Comparison of ENCODE assay signal across 8 cellular contexts in the genomic region with DNA sequence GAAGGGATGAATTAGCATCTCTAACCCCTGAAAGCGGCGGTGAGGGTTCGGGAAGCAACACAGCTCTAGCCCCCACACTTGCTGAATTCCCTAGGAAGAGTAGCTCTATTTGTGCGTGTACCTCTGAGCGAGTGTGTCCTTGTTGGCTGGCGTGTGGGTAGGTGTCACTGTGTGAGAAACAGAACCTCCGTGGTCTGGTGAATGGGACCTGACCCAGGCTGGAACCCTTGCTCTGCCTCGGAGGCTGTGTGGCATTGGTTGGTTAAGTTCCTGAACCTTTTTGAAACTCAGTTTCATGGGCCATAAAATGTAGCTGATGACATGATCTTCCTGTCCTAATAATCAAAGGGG. TPM values are rescaled to one million over a fixed set of nuclear protein-coding genes. Genes with fewer than 3 reads are reported as not detected.
A peak's percentile ranks its signal among the peaks of the same experiment; 100 is the strongest.
DNase-seq lines count a peak whose midpoint lies in the region; ATAC-seq and TF ChIP-seq lines count a peak whose summit lies in the region.

No MANE protein-coding gene starts in this region.

- H3K4me3 ChIP-seq in heart left ventricle = peak overlapping the region in 8 of 12 donors; percentile 30 to 97 (median 71)
- peak overlapping the region; percentile 90 for H3K4me3 ChIP-seq in SJCRH30
- H3K4me3 ChIP-seq in iPS-11a (ENCODE audit: low read depth, low read length) = peak overlapping the region; percentile 30
- peak overlapping the region; percentile 32 to 72 for H3K4me3 ChIP-seq in vagina

- intact Hi-C loops in heart left ventricle (cut with DNase I) = loop anchor here in 3 of 10 donors (5.0 to 10.0 kb wide), 3 partner anchors 253 to 1605 kb away; partner anchors contain the start of genes CISH (in 1 of the 3), MANF (in 1 of the 3) and PCBP4 (in 1 of the 3)
- intact Hi-C loops in Right ventricle myocardium superior (cut with DNase I) = no loop called here
- intact Hi-C loops in vagina (cut with DNase I) = loop anchor here (5.0 kb wide), 1 partner anchor 188 kb away; no protein-coding TSS in a partner anchor

- H3K27me3 ChIP-seq in heart left ventricle (no peaks in the 10 kb centered on the region), SJCRH30 (no peaks in the 10 kb centered on the region), vagina (no peaks in the 10 kb centered on the region)

- H3K4me1 ChIP-seq in heart left ventricle (peaks cover 19 to 54% (median 41%) of the 10 kb centered on the region in 12 donors), SJCRH30 (peaks cover 3% of the 10 kb centered on the region), vagina (peaks cover 54% of the 10 kb centered on the region)

- ATAC-seq in heart left ventricle (no peak), Right ventricle myocardium superior (ENCODE audit: poor library complexity) (no peak), GM18519 (IDR thresholded peaks at IDR 0.05; ENCODE audit: low FRiP score, unreplicated experiment) (no peak)

- H3K27ac ChIP-seq in heart left ventricle (peak overlapping the region in 1 of 12 donors; percentile 97), SJCRH30 (no peak overlapping the region), vagina (peak overlapping the region; percentile 40)

- DNase-seq in heart left ventricle = no peak
- DNase-seq in Right ventricle myocardium superior = no peak
- no peak for DNase-seq in SJCRH30
- no peak for DNase-seq in vagina (ENCODE audit: extremely low spot score in 2 of 2)
- DNase-seq in NK-92 treated with Interleukin-12 subunit alpha and Interleukin-12 subunit beta, amount 100 ng/mL, for 24 hours (lab: John Stamatoyannopoulos, UW) = no peak
- no peak for DNase-seq in HUDEP-2 (lab: John Stamatoyannopoulos, UW; ENCODE audit: unreplicated experiment in 76 of 76)

- TF ChIP-seq POLR2A in heart left ventricle (IDR thresholded peaks at IDR 0.05) (no peak), vagina (IDR thresholded peaks at IDR 0.05) (no peak)

- H3K9me3 ChIP-seq in heart left ventricle (no peaks in the 10 kb centered on the region), SJCRH30 (replicated peaks) (no peaks in the 10 kb centered on the region), vagina (no peaks in the 10 kb centered on the region)

- H3K36me3 ChIP-seq in heart left ventricle (peaks cover 0 to 26% (median 16%) of the 10 kb centered on the region in 9 donors), SJCRH30 (peaks cover 4% of the 10 kb centered on the region), vagina (peaks cover 0 to 8% of the 10 kb centered on the region in 2 donors)

- TF ChIP-seq CTCF in heart left ventricle (IDR thresholded peaks at IDR 0.05) (no peak), vagina (IDR thresholded peaks at IDR 0.05) (no peak)

- 21 to 24% (median 21%) methylated on average over 8 of the region's 8 CpGs for WGBS in heart left ventricle, 4 donors

RNA-seq across cellular contexts. Expression of gene TMEM115, which starts 0.4 kb away (rescaled TPM):
- total RNA-seq in heart left ventricle = 10 to 100 TPM; 20.5 to 56.4 (median 28.9) TPM
- 10 to 100 TPM; 21.6 to 57.3 TPM for polyA plus RNA-seq in heart left ventricle
- 24.9 TPM for total RNA-seq in Right ventricle myocardium superior
- total RNA-seq in SJCRH30 (2014; rRNA removed; shearing (Covaris generic)) = 27.2 and 28.2 TPM in 2 replicates
- 51.1 TPM for total RNA-seq in vagina

RNA-seq across cellular contexts. Expression of gene CYB561D2, which starts 9.1 kb away (rescaled TPM):
- total RNA-seq in heart left ventricle = 10 to 100 TPM in 2 of 9 donors, 1 to 10 TPM in 7; 4.9 to 16.5 (median 7.8) TPM
- 10 to 100 TPM in 1 of 2 donors, 1 to 10 TPM in 1; 6.7 to 18.6 TPM for polyA plus RNA-seq in heart left ventricle
- total RNA-seq in Right ventricle myocardium superior = 5.6 TPM
- total RNA-seq in SJCRH30 (2014; rRNA removed; shearing (Covaris generic)) = 6.5 and 8.9 TPM in 2 replicates
- 11.5 TPM for total RNA-seq in vagina

RNA-seq across cellular contexts. Expression of gene NPRL2, which starts 9.2 kb away (rescaled TPM):
- total RNA-seq in heart left ventricle (10 to 100 TPM; 12.0 to 18.4 (median 15.3) TPM), Right ventricle myocardium superior (14.8 TPM), vagina (17.2 TPM)
- 10 to 100 TPM; 14.4 to 19.0 TPM for polyA plus RNA-seq in heart left ventricle
- 14.0 and 14.4 TPM in 2 replicates for total RNA-seq in SJCRH30 (2014; rRNA removed; shearing (Covaris generic))

RNA-seq across cellular contexts. Expression of gene ZMYND10, which starts 14.2 kb away (rescaled TPM):
- total RNA-seq in heart left ventricle (1 to 10 TPM in 2 of 9 donors, under 1 TPM in 2, not detected in 5; 0.49 to 1.4 (median 1.0) TPM), Right ventricle myocardium superior (not detected), vagina (0.74 TPM)
- polyA plus RNA-seq in heart left ventricle = under 1 TPM; 0.15 to 0.29 TPM
- 0.73 and 0.99 TPM in 2 replicates for total RNA-seq in SJCRH30 (2014; rRNA removed; shearing (Covaris generic))

RNA-seq across cellular contexts. Expression of gene RASSF1, which starts 19.1 kb away (rescaled TPM):
- total RNA-seq in heart left ventricle (10 to 100 TPM in 7 of 9 donors, 1 to 10 TPM in 2; 7.9 to 25.5 (median 11.4) TPM), Right ventricle myocardium superior (14.1 TPM), vagina (69.0 TPM)
- 10 to 100 TPM; 14.2 to 58.6 TPM for polyA plus RNA-seq in heart left ventricle
- total RNA-seq in SJCRH30 (2014; rRNA removed; shearing (Covaris generic)) = 11.7 and 12.7 TPM in 2 replicates

Comparison
In these comparisons a context has a peak if more than half of its experiments do, and no peak if none do; other contexts are left out.
1. H3K4me3 ChIP-seq: peak in every context shown above with its lines; median percentile 90 in SJCRH30; 71 in heart left ventricle; 52 in vagina; 30 in iPS-11a.